16 cellular contexts compared by ENCODE assay signal in genomic region chr12:108119126-108119973, GRCh38. TPM values are rescaled to one million over a fixed set of nuclear protein-coding genes. Genes with fewer than 3 reads are reported as not detected.
DNase-seq lines count a peak whose midpoint lies in the region; ATAC-seq, FAIRE-seq and TF ChIP-seq lines count a peak whose summit lies in the region.
"Had no signal": no experiment of that assay in that cellular context is flagged by ENCODE, and none has a peak within 500 bp of the region (broad histone marks: within the 10 kb centered on the region; RNA-seq: fewer than 3 reads in every experiment).

No MANE protein-coding gene starts in this region.

- H3K4me3 Mint-ChIP-seq in activated CD4-positive, alpha-beta memory T cell treated with anti-CD3 and anti-CD28 coated beads, Interleukin-2, amount 10 ng/mL, durations not matched to agents 7 days and 5 days = no peak overlapping the region
- no peak overlapping the region for H3K4me3 Mint-ChIP-seq in activated CD4-positive, alpha-beta memory T cell treated with anti-CD3 and anti-CD28 coated beads for 36 hours
- H3K4me3 Mint-ChIP-seq in CD4-positive, alpha-beta memory T cell = peak overlapping the region in 1 of 8 donors; percentile 21

- H3K36me3 ChIP-seq in K562 (ENCODE audit: control insufficient read depth, insufficient read depth, low read length) (no peaks in the 10 kb centered on the region), stomach (no peaks in the 10 kb centered on the region)
- H3K36me3 ChIP-seq in CD4-positive, alpha-beta memory T cell (ENCODE audit: insufficient read depth, low read length) = no peaks in the 10 kb centered on the region

- intact Hi-C loops in activated CD4-positive, alpha-beta memory T cell treated with anti-CD3 and anti-CD28 coated beads for 36 hours (cut with micrococcal nuclease) = no loop called here
- intact Hi-C loops in K562 (cut with micrococcal nuclease) = no loop called here
- intact Hi-C loops in stomach (cut with DNase I; ENCODE audit: low total_unique reads) = no loop called here
- intact Hi-C loops in CD4-positive, alpha-beta memory T cell (cut with micrococcal nuclease) = no loop called here

- in situ Hi-C loops in K562 (cut with MboI) = no loop called here

- peak; percentile 75; the same call in 1 of the 2 replicates for TF ChIP-seq EP300 in K562 (IDR thresholded peaks at IDR 0.05; ENCODE audit: low read length)
- TF ChIP-seq EP300 in stomach (IDR thresholded peaks at IDR 0.05) = no peak

- FAIRE-seq in K562 (lab: Jason Lieb, UNC) = peak; percentile 81
- FAIRE-seq: A549 had no signal

- CTCF ChIA-PET in activated CD4-positive, alpha-beta memory T cell treated with anti-CD3 and anti-CD28 coated beads, Interleukin-2, amount 10 ng/mL, durations not matched to agents 7 days and 5 days (lab: Charles Lee) = no interaction called here
- CTCF ChIA-PET in activated CD4-positive, alpha-beta memory T cell treated with anti-CD3 and anti-CD28 coated beads for 36 hours (lab: Charles Lee) = interaction anchor here (1.0 kb wide), 1 partner anchor 194 kb away, joined by 3 read pairs; no protein-coding TSS in a partner anchor
- CTCF ChIA-PET in K562 (lab: Yijun Ruan, JAX; ENCODE audit: low intra/inter-chr PET ratio) = no interaction called here
- CTCF ChIA-PET in CD4-positive, alpha-beta memory T cell (lab: Charles Lee; ENCODE audit: partially characterized antibody) = interaction anchor here (1.0 kb wide), 1 partner anchor 9 kb away, joined by 3 read pairs; no protein-coding TSS in a partner anchor

- H3K4me3 ChIP-seq in K562 (no peak overlapping the region; the same call in 1 of the 2 replicates), stomach (no peak overlapping the region)
- no peak overlapping the region for H3K4me3 ChIP-seq in CD4-positive, alpha-beta memory T cell (ENCODE audit: low read length in 2 of 2)
- H3K4me3 ChIP-seq: A549 had no signal

- H3K9me3 ChIP-seq in K562 (replicated peaks; ENCODE audit: control insufficient read depth, insufficient read depth, low read depth, low read length) (no peaks in the 10 kb centered on the region), stomach (peaks cover 0 to 9% (median 5%) of the 10 kb centered on the region in 4 donors)
- no peaks in the 10 kb centered on the region for H3K9me3 ChIP-seq in CD4-positive, alpha-beta memory T cell (ENCODE audit: control insufficient read depth in 1 of 2, low read length in 2 of 2)
- H3K9me3 ChIP-seq: A549 had no signal

- no peak for TF ChIP-seq RAD21 in K562 (CRISPR knock-in tag; conservative IDR thresholded peaks at IDR 0.05 in 1 of 2, IDR thresholded peaks at IDR 0.05 in 1 of 2)

- H3K27ac ChIP-seq in K562 (ENCODE audit: extremely low read depth, low read depth, low read length) (peak overlapping the region; percentile 90), stomach (peak overlapping the region in 4 of 5 donors; percentile 56 to 75 (median 71))
- H3K27ac ChIP-seq in CD4-positive, alpha-beta memory T cell (ENCODE audit: low read depth, low read length) = no peak overlapping the region
- H3K27ac ChIP-seq: A549 had no signal

- H3K4me1 Mint-ChIP-seq in activated CD4-positive, alpha-beta memory T cell treated with anti-CD3 and anti-CD28 coated beads, Interleukin-2, amount 10 ng/mL, durations not matched to agents 7 days and 5 days = peaks cover 11% of the 10 kb centered on the region
- no peaks in the 10 kb centered on the region for H3K4me1 Mint-ChIP-seq in activated CD4-positive, alpha-beta memory T cell treated with anti-CD3 and anti-CD28 coated beads for 36 hours (ENCODE audit: low read depth)
- peaks cover 0 to 2% (median under 1%) of the 10 kb centered on the region in 4 donors for H3K4me1 Mint-ChIP-seq in CD4-positive, alpha-beta memory T cell

- 22% methylated on average over 6 of the region's 7 CpGs for WGBS in K562 (ENCODE audit: insufficient coverage, low coverage, missing lambda C conversion rate)
- 30 to 51% (median 41%) methylated on average over 7 of the region's 7 CpGs for WGBS in stomach, 5 donors

- H3K27me3 ChIP-seq in K562 (ENCODE audit: control insufficient read depth in 2 of 2, insufficient read depth in 2 of 2, low read length in 2 of 2) = no peaks in the 10 kb centered on the region
- peaks cover 0 to 15% (median 0%) of the 10 kb centered on the region in 3 donors for H3K27me3 ChIP-seq in stomach
- H3K27me3 ChIP-seq in CD4-positive, alpha-beta memory T cell (ENCODE audit: insufficient read depth, low read length) = no peaks in the 10 kb centered on the region

- POLR2A ChIA-PET in activated CD4-positive, alpha-beta memory T cell treated with anti-CD3 and anti-CD28 coated beads, Interleukin-2, amount 10 ng/mL, durations not matched to agents 7 days and 5 days (lab: Charles Lee) = no interaction called here
- POLR2A ChIA-PET in activated CD4-positive, alpha-beta memory T cell treated with anti-CD3 and anti-CD28 coated beads for 36 hours (lab: Charles Lee) = no interaction called here
- POLR2A ChIA-PET in K562 (lab: Yijun Ruan, JAX) = no interaction called here
- POLR2A ChIA-PET in CD4-positive, alpha-beta memory T cell (lab: Charles Lee; ENCODE audit: partially characterized antibody) = no interaction called here

- DNase-seq in activated CD4-positive, alpha-beta memory T cell treated with anti-CD3 and anti-CD28 coated beads, Interleukin-2, amount 10 ng/mL, durations not matched to agents 7 days and 5 days = peak; percentile 18
- DNase-seq in activated CD4-positive, alpha-beta memory T cell treated with anti-CD3 and anti-CD28 coated beads for 36 hours = no peak
- DNase-seq in K562 (ENCODE audit: extremely low read depth in 1 of 4, low spot score in 3 of 4) = peak; percentile 68 to 92 (median 76)
- DNase-seq in stomach = peak; percentile 37
- no peak for DNase-seq in CD4-positive, alpha-beta memory T cell
- no peak for DNase-seq in NCI-H2029 (lab: John Stamatoyannopoulos, UW)
- DNase-seq: DMS153; effector CD4-positive, alpha-beta T cell; glutamatergic neuron; mesenchymal stem cell; NCI-H1694 treated with DMSO at 0.1 percent for 48 hours had no signal

- no peaks in the 10 kb centered on the region for H3K9me3 Mint-ChIP-seq in activated CD4-positive, alpha-beta memory T cell treated with anti-CD3 and anti-CD28 coated beads, Interleukin-2, amount 10 ng/mL, durations not matched to agents 7 days and 5 days
- H3K9me3 Mint-ChIP-seq in activated CD4-positive, alpha-beta memory T cell treated with anti-CD3 and anti-CD28 coated beads for 36 hours = no peaks in the 10 kb centered on the region
- H3K9me3 Mint-ChIP-seq in CD4-positive, alpha-beta memory T cell = peaks cover 0 to 5% (median 2%) of the 10 kb centered on the region in 8 donors

- H3K79me2 ChIP-seq in K562 (ENCODE audit: control insufficient read depth, insufficient read depth, low read length) = peaks cover 14% of the 10 kb centered on the region; the same call in 2 of the 3 replicates

- peak overlapping the region; percentile 55 for H3K27ac Mint-ChIP-seq in activated CD4-positive, alpha-beta memory T cell treated with anti-CD3 and anti-CD28 coated beads, Interleukin-2, amount 10 ng/mL, durations not matched to agents 7 days and 5 days
- H3K27ac Mint-ChIP-seq in activated CD4-positive, alpha-beta memory T cell treated with anti-CD3 and anti-CD28 coated beads for 36 hours = no peak overlapping the region
- H3K27ac Mint-ChIP-seq in CD4-positive, alpha-beta memory T cell = peak overlapping the region in 1 of 7 donors; percentile 39

- no peaks in the 10 kb centered on the region for H4K20me1 ChIP-seq in K562 (replicated peaks; ENCODE audit: control insufficient read depth, insufficient read depth, low read length)

- peak overlapping the region; percentile 77 for H3K4me2 ChIP-seq in K562 (ENCODE audit: insufficient read depth, low read length)
- H3K4me2 ChIP-seq: A549 had no signal

- H3K4me1 ChIP-seq in K562 (replicated peaks in 1 of 2; ENCODE audit: control insufficient read depth in 2 of 2, insufficient read depth in 2 of 2, low read length in 2 of 2) (peaks cover 34 to 86% of the 10 kb centered on the region in 2 experiments), stomach (peaks cover 0 to 14% (median 2%) of the 10 kb centered on the region in 4 donors)
- no peaks in the 10 kb centered on the region for H3K4me1 ChIP-seq in CD4-positive, alpha-beta memory T cell (ENCODE audit: insufficient read depth, low read length)
- H3K4me1 ChIP-seq: A549 had no signal

- no TSS peak for BruUV-seq in K562 (replicated peaks; lab: Mats Ljungman, UMichigan)

- peak; percentile 64 for ATAC-seq in HG03342 (IDR thresholded peaks at IDR 0.05; ENCODE audit: unreplicated experiment)
- ATAC-seq in K562 = peak; percentile 76
- no peak for ATAC-seq in HG03354 (IDR thresholded peaks at IDR 0.05; ENCODE audit: poor library complexity, severe bottlenecking, unreplicated experiment)
- ATAC-seq: A549 had no signal

- no peaks in the 10 kb centered on the region for H3K9me1 ChIP-seq in K562 (ENCODE audit: control insufficient read depth, insufficient read depth, low read length)

- H3K9ac ChIP-seq in K562 (ENCODE audit: insufficient read depth in 1 of 2, low read depth in 2 of 2, low read length in 2 of 2) = peak overlapping the region; percentile 49 to 71; a peak in 3 of 4 replicates

- H3K36me3 Mint-ChIP-seq in activated CD4-positive, alpha-beta memory T cell treated with anti-CD3 and anti-CD28 coated beads, Interleukin-2, amount 10 ng/mL, durations not matched to agents 7 days and 5 days (ENCODE audit: low read depth) = no peaks in the 10 kb centered on the region
- no peaks in the 10 kb centered on the region for H3K36me3 Mint-ChIP-seq in activated CD4-positive, alpha-beta memory T cell treated with anti-CD3 and anti-CD28 coated beads for 36 hours
- H3K36me3 Mint-ChIP-seq in CD4-positive, alpha-beta memory T cell = no peaks in the 10 kb centered on the region

- peaks cover 11% of the 10 kb centered on the region for H3K27me3 Mint-ChIP-seq in activated CD4-positive, alpha-beta memory T cell treated with anti-CD3 and anti-CD28 coated beads, Interleukin-2, amount 10 ng/mL, durations not matched to agents 7 days and 5 days
- H3K27me3 Mint-ChIP-seq in activated CD4-positive, alpha-beta memory T cell treated with anti-CD3 and anti-CD28 coated beads for 36 hours = peaks cover 11% of the 10 kb centered on the region
- H3K27me3 Mint-ChIP-seq in CD4-positive, alpha-beta memory T cell = peaks cover 13 to 15% of the 10 kb centered on the region in 2 donors

- TF ChIP-seq POLR2A in K562 (conservative IDR thresholded peaks at IDR 0.05) = peak; percentile 55; the same call in 1 of the 2 replicates
- TF ChIP-seq POLR2A in stomach (IDR thresholded peaks at IDR 0.05) = no peak

- TF ChIP-seq CTCF in K562 (IDR thresholded peaks at IDR 0.05 in 2 of 3, conservative IDR thresholded peaks at IDR 0.05 in 1 of 3; ENCODE audit: insufficient read depth in 2 of 3, low read depth in 1 of 3, low read length in 3 of 3) (peak in 1 of 3 experiments; percentile 14; a peak in 2 of 6 replicates), stomach (IDR thresholded peaks at IDR 0.05) (no peak)

- peak overlapping the region; percentile 69 for H2AFZ ChIP-seq in K562 (ENCODE audit: low read depth, low read length)

RNA-seq across cellular contexts. Expression of gene WSCD2, which starts 9.7 kb away (rescaled TPM):
- not detected for total RNA-seq in activated CD4-positive, alpha-beta memory T cell treated with anti-CD3 and anti-CD28 coated beads, Interleukin-2, amount 10 ng/mL, durations not matched to agents 7 days and 5 days
- total RNA-seq in activated CD4-positive, alpha-beta memory T cell treated with anti-CD3 and anti-CD28 coated beads for 36 hours = not detected
- total RNA-seq in K562 (2011; cell fraction: chromatin; rRNA removed; ENCODE audit: low replicate concordance) = 0.65 and 4.6 TPM in 2 replicates
- 0.33 and 1.8 TPM in 2 replicates for total RNA-seq in K562 (2011; cell fraction: nucleolus; rRNA removed)
- total RNA-seq in K562 (2011; cell fraction: nucleoplasm; rRNA removed) = 2.8 and 3.4 TPM in 2 replicates
- total RNA-seq in K562 (2014; rRNA removed) (4.0 and 4.9 TPM in 2 replicates), K562 (2014; rRNA removed; fragmentation: Illumina TruSeq; extraction: Trizol) (3.0 TPM in 2 replicates), K562 (2015; rRNA removed; fragmentation: Illumina TruSeq; extraction: Trizol) (13.9 and 14.1 TPM in 2 replicates), K562 (2021) (4.0 and 5.0 TPM in 2 replicates), stomach (1 to 10 TPM in 2 of 5 donors, under 1 TPM in 1, not detected in 2; 0.43 to 6.7 (median 2.2) TPM)
- polyA plus RNA-seq in K562 (2011; rRNA removed) (0.88 and 0.91 TPM in 2 replicates), K562 (2014; fragmentation: Illumina TruSeq; extraction: Trizol) (2.8 and 5.2 TPM in 2 replicates), K562 (2014; fragmentation: Nextera tagmentation; extraction: Ambion mirVana) (under 1 TPM; 0.72 to 0.89 TPM), K562 (2014; rRNA removed) (4.1 and 6.0 TPM in 2 replicates), stomach (1 to 10 TPM in 1 of 3 donors, under 1 TPM in 1, not detected in 1; 0.25 to 1.4 TPM)
- 0.15 and 0.38 TPM in 2 replicates for polyA plus RNA-seq in K562 (2011; cell fraction: cytosol; rRNA removed)
- 0.50 and 1.4 TPM in 2 replicates for polyA plus RNA-seq in K562 (2011; cell fraction: nucleus; rRNA removed)
- polyA plus RNA-seq in K562 (2012) = 9.3 and 12.5 TPM in 2 replicates
- 0.11 and 0.57 TPM in 2 replicates for polyA minus RNA-seq in K562 (2011; rRNA and poly(A)+ RNA removed)
- polyA minus RNA-seq in K562 (2011; cell fraction: cytosol; rRNA and poly(A)+ RNA removed) = 1.2 TPM in 1 of 2 replicates, not detected in the other
- 0.67 and 3.7 TPM in 2 replicates for polyA minus RNA-seq in K562 (2011; cell fraction: nucleus; rRNA and poly(A)+ RNA removed)
- not detected for total RNA-seq in CD4-positive, alpha-beta memory T cell
- polyA plus RNA-seq in CD4-positive, alpha-beta memory T cell = not detected
- total RNA-seq: activated CD8-positive, alpha-beta memory T cell treated with anti-CD3 and anti-CD28 coated beads for 36 hours; pulmonary artery endothelial cell had no signal
- polyA plus RNA-seq: A549 had no signal

Comparison
In these comparisons a context has a peak if more than half of its experiments do, and no peak if none do; other contexts are left out.
1. DNase-seq: peak in activated CD4-positive, alpha-beta memory T cell treated with anti-CD3 and anti-CD28 coated beads, Interleukin-2, amount 10 ng/mL, durations not matched to agents 7 days and 5 days (single experiment), K562 (4 of 4) and stomach (single experiment); none in activated CD4-positive, alpha-beta memory T cell treated with anti-CD3 and anti-CD28 coated beads for 36 hours (single experiment), CD4-positive, alpha-beta memory T cell (0 of 5) and NCI-H2029 (single experiment).
2. CTCF ChIA-PET loops: an anchor here in activated CD4-positive, alpha-beta memory T cell treated with anti-CD3 and anti-CD28 coated beads for 36 hours (1.0 kb wide) and CD4-positive, alpha-beta memory T cell (1.0 kb wide); none called in activated CD4-positive, alpha-beta memory T cell treated with anti-CD3 and anti-CD28 coated beads, Interleukin-2, amount 10 ng/mL, durations not matched to agents 7 days and 5 days and K562.